36 cellular contexts compared by ENCODE assay signal in the genomic region with DNA sequence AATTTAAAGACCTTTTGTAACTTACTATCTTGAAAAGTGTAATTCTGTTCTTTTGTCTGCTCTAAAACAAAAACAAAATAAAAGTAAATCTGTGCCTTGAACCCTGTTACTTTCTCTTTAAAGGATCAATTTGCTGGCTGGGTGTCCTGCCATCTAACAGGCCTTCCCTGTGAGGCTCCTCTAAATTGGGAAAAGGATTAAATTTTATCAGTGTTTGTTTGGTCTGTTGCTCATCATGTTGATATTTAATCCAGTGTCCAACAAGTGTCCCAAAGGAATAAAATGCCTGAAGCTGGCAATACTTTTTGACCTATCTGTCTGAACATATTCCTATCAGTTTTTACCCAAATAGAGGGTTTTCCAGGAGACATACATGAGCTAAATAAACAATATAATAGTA.
"Had no signal": no experiment of that assay in that cellular context is flagged by ENCODE, and none has a peak within 500 bp of the region (broad histone marks: within the 10 kb centered on the region; RNA-seq: fewer than 3 reads in every experiment).

No MANE protein-coding gene starts in this region.

- H3K4me1 ChIP-seq: adrenal gland, body of pancreas, breast epithelium had no signal

- H3K4me1 Mint-ChIP-seq: activated B cell treated with CpG ODN at 0.5 μM for 24 hours; activated CD4-positive, alpha-beta T cell treated with anti-CD3 and anti-CD28 coated beads, Interleukin-2, amount 10 ng/mL, durations not matched to agents 24 days and 14 days; activated naive CD8-positive, alpha-beta T cell treated with anti-CD3 and anti-CD28 coated beads for 36 hours; activated T-helper 17 cell treated with anti-CD3 and anti-CD28 coated beads, Interleukin-2, amount 50 U/mL, for 72 hours had no signal

- H3K27ac Mint-ChIP-seq: activated B cell treated with CpG ODN at 0.5 μM for 24 hours; activated CD4-positive, alpha-beta memory T cell treated with anti-CD3 and anti-CD28 coated beads for 36 hours; activated CD4-positive, alpha-beta T cell treated with anti-CD3 and anti-CD28 coated beads, Interleukin-2, amount 10 ng/mL, durations not matched to agents 24 days and 14 days; activated CD8-positive, alpha-beta T cell treated with anti-CD3 and anti-CD28 coated beads for 36 hours; activated naive CD4-positive, alpha-beta T cell treated with anti-CD3 and anti-CD28 coated beads for 36 hours; activated naive CD4-positive, alpha-beta T cell treated with anti-CD3 and anti-CD28 coated beads, Interleukin-2, amount 50 U/mL, for 72 hours; activated naive CD8-positive, alpha-beta T cell treated with anti-CD3 and anti-CD28 coated beads for 36 hours; activated T-cell treated with anti-CD3 and anti-CD28 coated beads, Interleukin-2, amount 50 U/mL, for 72 hours; activated T-helper 1 cell treated with anti-CD3 and anti-CD28 coated beads, Interleukin-12 subunit alpha, Interleukin-12 subunit beta, Interleukin-2, Interleukin-4 antibody, amounts not matched to agents 30 ng/mL and 10 ng/mL and 1 ng/mL, durations not matched to agents 14 hours and 24 hours and 36 hours; activated T-helper 17 cell treated with anti-CD3 and anti-CD28 coated beads, Interleukin-2, amount 50 U/mL, for 72 hours; T-helper 1 cell treated with Interleukin-12 subunit alpha and Interleukin-12 subunit beta and Interleukin-4 antibody, amounts not matched to agents 30 μg/mL and 1 μg/mL, for 36 hours; T-helper 2 cell treated with Interferon-gamma antibody and Interleukin-4, amounts not matched to agents 5 μg/mL and 100 μg/mL, for 36 hours had no signal

- H3K4me3 Mint-ChIP-seq: activated B cell treated with CpG ODN at 0.5 μM for 24 hours; activated CD4-positive, alpha-beta memory T cell treated with anti-CD3 and anti-CD28 coated beads for 36 hours; activated CD4-positive, alpha-beta T cell treated with anti-CD3 and anti-CD28 coated beads, Interleukin-2, amount 10 ng/mL, durations not matched to agents 24 days and 14 days; activated CD8-positive, alpha-beta T cell treated with anti-CD3 and anti-CD28 coated beads for 36 hours; activated naive CD4-positive, alpha-beta T cell treated with anti-CD3 and anti-CD28 coated beads for 36 hours; activated naive CD8-positive, alpha-beta T cell treated with anti-CD3 and anti-CD28 coated beads for 36 hours; activated T-cell treated with anti-CD3 and anti-CD28 coated beads, Interleukin-2, amount 50 U/mL, for 4 hours; activated T-cell treated with anti-CD3 and anti-CD28 coated beads, Interleukin-2, amount 50 U/mL, for 72 hours; activated T-helper 1 cell treated with anti-CD3 and anti-CD28 coated beads, Interleukin-12 subunit alpha, Interleukin-12 subunit beta, Interleukin-2, Interleukin-4 antibody, amounts not matched to agents 30 ng/mL and 10 ng/mL and 1 ng/mL, durations not matched to agents 14 hours and 24 hours and 36 hours; activated T-helper 17 cell treated with anti-CD3 and anti-CD28 coated beads, Interleukin-2, amount 50 U/mL, for 72 hours; T-helper 1 cell treated with Interleukin-12 subunit alpha and Interleukin-12 subunit beta and Interleukin-4 antibody, amounts not matched to agents 30 μg/mL and 1 μg/mL, for 36 hours; T-helper 2 cell treated with Interferon-gamma antibody and Interleukin-4, amounts not matched to agents 5 μg/mL and 100 μg/mL, for 36 hours had no signal

- DNase-seq: activated B cell treated with CpG ODN at 0.5 μM for 24 hours; activated CD4-positive, alpha-beta memory T cell treated with anti-CD3 and anti-CD28 coated beads for 36 hours; activated CD4-positive, alpha-beta T cell treated with anti-CD3 and anti-CD28 coated beads for 4 hours; activated CD4-positive, alpha-beta T cell treated with anti-CD3 and anti-CD28 coated beads, Interleukin-2, amount 10 ng/mL, durations not matched to agents 24 days and 14 days; activated CD4-positive, alpha-beta T cell treated with anti-CD3 and anti-CD28 coated beads, Interleukin-2, amount 50 U/mL, for 1 hour; activated CD4-positive, alpha-beta T cell treated with anti-CD3 and anti-CD28 coated beads, Interleukin-2, amount 50 U/mL, for 4 hours; activated CD4-positive, CD25-positive, alpha-beta regulatory T cell treated with anti-CD3 and anti-CD28 coated beads, Interleukin-2, amount 50 U/mL, for 72 hours; activated CD8-positive, alpha-beta memory T cell treated with anti-CD3 and anti-CD28 coated beads, Interleukin-2, amount 50 U/mL, for 4 hours; activated CD8-positive, alpha-beta T cell treated with anti-CD3 and anti-CD28 coated beads for 36 hours; activated effector memory CD4-positive, alpha-beta T cell treated with anti-CD3 and anti-CD28 coated beads, Interleukin-2, amount 50 U/mL, for 16 hours; activated gamma-delta T cell treated with Interleukin-2 at 50 U/mL for 16 hours; activated naive CD4-positive, alpha-beta T cell; activated naive CD4-positive, alpha-beta T cell treated with anti-CD3 and anti-CD28 coated beads for 36 hours; activated naive CD4-positive, alpha-beta T cell treated with anti-CD3 and anti-CD28 coated beads, Interleukin-2, amount 50 U/mL, for 16 hours; activated naive CD8-positive, alpha-beta T cell treated with anti-CD3 and anti-CD28 coated beads for 36 hours; activated T-cell treated with anti-CD3 and anti-CD28 coated beads for 4 hours; activated T-cell treated with anti-CD3 and anti-CD28 coated beads, Interleukin-2, amount 50 U/mL, for 1 hour; activated T-cell treated with anti-CD3 and anti-CD28 coated beads, Interleukin-2, amount 50 U/mL, for 4 hours; activated T-cell treated with anti-CD3 and anti-CD28 coated beads, Interleukin-2, amount 50 U/mL, for 72 hours; adrenal gland; amniotic stem cell; aorta; body of pancreas; brain microvascular endothelial cell; central memory CD4-positive, alpha-beta T cell; T-helper 1 cell; T-helper 2 cell; T-helper 9 cell had no signal

- H3K27me3 Mint-ChIP-seq: activated B cell treated with CpG ODN at 0.5 μM for 24 hours; activated CD4-positive, alpha-beta memory T cell treated with anti-CD3 and anti-CD28 coated beads for 36 hours; activated CD4-positive, alpha-beta T cell treated with anti-CD3 and anti-CD28 coated beads, Interleukin-2, amount 10 ng/mL, durations not matched to agents 24 days and 14 days; activated CD8-positive, alpha-beta T cell treated with anti-CD3 and anti-CD28 coated beads for 36 hours; activated naive CD8-positive, alpha-beta T cell treated with anti-CD3 and anti-CD28 coated beads for 36 hours; activated T-helper 17 cell treated with anti-CD3 and anti-CD28 coated beads, Interleukin-2, amount 50 U/mL, for 72 hours had no signal

- H3K36me3 Mint-ChIP-seq: activated CD4-positive, alpha-beta memory T cell treated with anti-CD3 and anti-CD28 coated beads for 36 hours; activated naive CD4-positive, alpha-beta T cell treated with anti-CD3 and anti-CD28 coated beads, Interleukin-2, amount 50 U/mL, for 72 hours; activated naive CD8-positive, alpha-beta T cell treated with anti-CD3 and anti-CD28 coated beads for 36 hours had no signal

- FAIRE-seq: TTC549 had no signal

- H3K27ac ChIP-seq: adrenal gland, body of pancreas, brain microvascular endothelial cell, breast epithelium, VCaP had no signal

- H3K4me3 ChIP-seq: adrenal gland, body of pancreas, breast epithelium had no signal

- H3K9me3 Mint-ChIP-seq: activated CD4-positive, alpha-beta T cell treated with anti-CD3 and anti-CD28 coated beads, Interleukin-2, amount 10 ng/mL, durations not matched to agents 24 days and 14 days; activated CD8-positive, alpha-beta T cell treated with anti-CD3 and anti-CD28 coated beads for 36 hours had no signal

- H3K27me3 ChIP-seq: body of pancreas, brain microvascular endothelial cell had no signal

- H3K36me3 ChIP-seq: adrenal gland, brain microvascular endothelial cell, breast epithelium had no signal

- H3K9me3 ChIP-seq: adrenal gland, body of pancreas, breast epithelium had no signal

- ATAC-seq: activated CD8-positive, alpha-beta T cell treated with anti-CD3 and anti-CD28 coated beads for 36 hours; activated naive CD4-positive, alpha-beta T cell treated with anti-CD3 and anti-CD28 coated beads, Interleukin-2, amount 50 U/mL, for 72 hours; activated T-cell treated with anti-CD3 and anti-CD28 coated beads, Interleukin-2, amount 50 U/mL, for 4 hours; activated T-cell treated with anti-CD3 and anti-CD28 coated beads, Interleukin-2, amount 50 U/mL, for 72 hours; activated T-helper 17 cell treated with anti-CD3 and anti-CD28 coated beads, Interleukin-2, amount 50 U/mL, for 72 hours; body of pancreas had no signal
